25 cellular contexts compared by ENCODE assay signal in genomic region chr16:85062303-85062702, GRCh38. TPM values are rescaled to one million over a fixed set of nuclear protein-coding genes. Genes with fewer than 3 reads are reported as not detected.
"Had no signal": no experiment of that assay in that cellular context is flagged by ENCODE, and none has a peak within 500 bp of the region (broad histone marks: within the 10 kb centered on the region; RNA-seq: fewer than 3 reads in every experiment).

No MANE protein-coding gene starts in this region.

- H3K27me3 ChIP-seq: body of pancreas, esophagus squamous epithelium, hepatocyte, tibial artery, uterus had no signal

- H3K36me3 ChIP-seq: uterus had no signal

- H3K4me3 ChIP-seq: body of pancreas, esophagus squamous epithelium, hepatocyte, lung, tibial artery, uterus had no signal

- H3K4me3 Mint-ChIP-seq: activated CD4-positive, alpha-beta memory T cell treated with anti-CD3 and anti-CD28 coated beads, Interleukin-2, amount 10 ng/mL, durations not matched to agents 7 days and 5 days; activated CD8-positive, alpha-beta memory T cell treated with anti-CD3 and anti-CD28 coated beads, Interleukin-2, amount 10 ng/mL, durations not matched to agents 7 days and 5 days; activated naive CD8-positive, alpha-beta T cell treated with anti-CD3 and anti-CD28 coated beads for 36 hours; nephron progenitor cell had no signal

- H3K27ac ChIP-seq: esophagus squamous epithelium, hepatocyte, tibial artery, uterus had no signal

- FAIRE-seq: kidney had no signal

- H2AFZ ChIP-seq: hepatocyte had no signal

- H3K79me2 ChIP-seq: hepatocyte had no signal

- H3K9me3 ChIP-seq: body of pancreas, esophagus squamous epithelium, tibial artery, uterus had no signal

- H3K36me3 Mint-ChIP-seq: activated CD8-positive, alpha-beta memory T cell treated with anti-CD3 and anti-CD28 coated beads, Interleukin-2, amount 10 ng/mL, durations not matched to agents 7 days and 5 days; activated naive CD8-positive, alpha-beta T cell treated with anti-CD3 and anti-CD28 coated beads for 36 hours had no signal

- ATAC-seq: activated CD8-positive, alpha-beta memory T cell treated with anti-CD3 and anti-CD28 coated beads, Interleukin-2, amount 10 ng/mL, durations not matched to agents 7 days and 5 days had no signal

- DNase-seq: activated CD4-positive, alpha-beta memory T cell treated with anti-CD3 and anti-CD28 coated beads, Interleukin-2, amount 10 ng/mL, durations not matched to agents 7 days and 5 days; activated CD4-positive, alpha-beta T cell treated with anti-CD3 and anti-CD28 coated beads for 48 hours; activated CD4-positive, CD25-positive, alpha-beta regulatory T cell; activated CD8-positive, alpha-beta memory T cell treated with anti-CD3 and anti-CD28 coated beads, Interleukin-2, amount 10 ng/mL, durations not matched to agents 7 days and 5 days; activated naive CD4-positive, alpha-beta T cell; activated naive CD8-positive, alpha-beta T cell treated with anti-CD3 and anti-CD28 coated beads for 36 hours; amniotic stem cell; cortex of kidney; effector memory CD4-positive, alpha-beta T cell; esophagus squamous epithelium; kidney; midbrain; nephron progenitor cell; stimulated activated CD8-positive, alpha-beta memory T cell treated with anti-CD3 and anti-CD28 coated beads, Interleukin-4, amount 100 ng/mL, for 48 hours; stimulated activated naive CD4-positive, alpha-beta T cell treated with Interleukin-2 at 50 U/mL for 16 hours; T-helper 1 cell; T-helper 9 cell; uterus had no signal

- H3K4me1 ChIP-seq: body of pancreas, tibial artery, uterus had no signal

- H3K27me3 Mint-ChIP-seq: activated CD8-positive, alpha-beta memory T cell treated with anti-CD3 and anti-CD28 coated beads, Interleukin-2, amount 10 ng/mL, durations not matched to agents 7 days and 5 days; activated naive CD8-positive, alpha-beta T cell treated with anti-CD3 and anti-CD28 coated beads for 36 hours had no signal

- H3K27ac Mint-ChIP-seq: activated CD4-positive, alpha-beta memory T cell treated with anti-CD3 and anti-CD28 coated beads, Interleukin-2, amount 10 ng/mL, durations not matched to agents 7 days and 5 days; activated CD8-positive, alpha-beta memory T cell treated with anti-CD3 and anti-CD28 coated beads, Interleukin-2, amount 10 ng/mL, durations not matched to agents 7 days and 5 days; activated naive CD8-positive, alpha-beta T cell treated with anti-CD3 and anti-CD28 coated beads for 36 hours; nephron progenitor cell had no signal

- H3K4me2 ChIP-seq: hepatocyte had no signal

- H3K9me3 Mint-ChIP-seq: activated CD4-positive, alpha-beta memory T cell treated with anti-CD3 and anti-CD28 coated beads, Interleukin-2, amount 10 ng/mL, durations not matched to agents 7 days and 5 days; activated naive CD8-positive, alpha-beta T cell treated with anti-CD3 and anti-CD28 coated beads for 36 hours; nephron progenitor cell had no signal

RNA-seq across cellular contexts. Expression of gene CIBAR2, which starts 50.0 kb away (rescaled TPM):
- total RNA-seq: activated CD4-positive, alpha-beta memory T cell treated with anti-CD3 and anti-CD28 coated beads, Interleukin-2, amount 10 ng/mL, durations not matched to agents 7 days and 5 days; activated CD8-positive, alpha-beta memory T cell treated with anti-CD3 and anti-CD28 coated beads, Interleukin-2, amount 10 ng/mL, durations not matched to agents 7 days and 5 days; activated naive CD8-positive, alpha-beta T cell treated with anti-CD3 and anti-CD28 coated beads for 36 hours; body of pancreas; esophagus squamous epithelium; left lobe of liver; occipital lobe; renal cortical epithelial cell had no signal
- polyA plus RNA-seq: hepatocyte had no signal
